Comparison of ENCODE assay signal across 15 cellular contexts in genomic region chr12:108371801-108372344, GRCh38. TPM values are rescaled to one million over a fixed set of nuclear protein-coding genes. Genes with fewer than 3 reads are reported as not detected.
DNase-seq lines count a peak whose midpoint lies in the region; ATAC-seq and TF ChIP-seq lines count a peak whose summit lies in the region.
"Had no signal": no experiment of that assay in that cellular context is flagged by ENCODE, and none has a peak within 500 bp of the region (broad histone marks: within the 10 kb centered on the region; RNA-seq: fewer than 3 reads in every experiment).

No MANE protein-coding gene starts in this region.

- no peak overlapping the region for H3K4me3 Mint-ChIP-seq in progenitor cell of endocrine pancreas (ENCODE audit: low read depth)

- no peak overlapping the region for H3K4me2 ChIP-seq in IMR-90 (ENCODE audit: low read depth, low read length)

- H2AK5ac ChIP-seq in IMR-90 (ENCODE audit: low read depth, low read length): no peak overlapping the region

- H3K79me1 ChIP-seq in IMR-90 (ENCODE audit: low read depth in 1 of 2, low read length in 2 of 2): no peaks in the 10 kb centered on the region

- no peaks in the 10 kb centered on the region for H3K4me1 ChIP-seq in IMR-90 (ENCODE audit: control insufficient read depth, insufficient read depth, low read length)
- H3K4me1 ChIP-seq in esophagus squamous epithelium: peaks cover 0 to 6% (median 5%) of the 10 kb centered on the region in 3 donors

- H3K27ac ChIP-seq in IMR-90 (ENCODE audit: insufficient read depth, low read length): no peak overlapping the region
- no peak overlapping the region for H3K27ac ChIP-seq in esophagus squamous epithelium
- H3K27ac ChIP-seq: HL-60, ovary had no signal

- H3K4me1 Mint-ChIP-seq in progenitor cell of endocrine pancreas (ENCODE audit: low read depth): no peaks in the 10 kb centered on the region

- WGBS in IMR-90 (ENCODE audit: extremely low coverage in 2 of 2, insufficient read length in 1 of 2), 2 experiments: 11% methylated on average over 3 of the region's 6 CpGs; no CpG with 5 or more reads in 1 of the 2 experiments
- WGBS in esophagus squamous epithelium, 2 donors: 30 to 53% methylated on average over 6 of the region's 6 CpGs

- H2BK5ac ChIP-seq in IMR-90 (ENCODE audit: low read depth, low read length, poor library complexity, severe bottlenecking): no peak overlapping the region

- H3K18ac ChIP-seq in IMR-90 (ENCODE audit: low read depth, low read length): no peak overlapping the region

- no peak overlapping the region for H2BK15ac ChIP-seq in IMR-90 (ENCODE audit: low read depth, low read length)

- no peaks in the 10 kb centered on the region for H3K9me1 ChIP-seq in IMR-90 (ENCODE audit: insufficient read depth, low read length)

- H3K27me3 ChIP-seq in IMR-90 (ENCODE audit: control insufficient read depth, insufficient read depth, low read length) (no peaks in the 10 kb centered on the region), esophagus squamous epithelium (no peaks in the 10 kb centered on the region)
- H3K27me3 ChIP-seq: ovary had no signal

- no peak overlapping the region for H3K9ac ChIP-seq in IMR-90 (ENCODE audit: low read depth, low read length)

- TF ChIP-seq POLR2A in IMR-90 (IDR thresholded peaks at IDR 0.05; ENCODE audit: low read depth, low read length) (no peak), esophagus squamous epithelium (IDR thresholded peaks at IDR 0.05) (no peak)

- H3K27ac Mint-ChIP-seq in progenitor cell of endocrine pancreas: no peak overlapping the region

- H2AFZ ChIP-seq in IMR-90 (replicated peaks; ENCODE audit: low read length, poor library complexity): no peak overlapping the region

- H3K56ac ChIP-seq in IMR-90 (ENCODE audit: extremely low read depth, insufficient read depth, low read length): no peak overlapping the region

- no peaks in the 10 kb centered on the region for H4K20me1 ChIP-seq in IMR-90 (ENCODE audit: insufficient read depth, low read length)

- no peak overlapping the region for H2BK20ac ChIP-seq in IMR-90 (ENCODE audit: low read depth, low read length)

- intact Hi-C loops in IMR-90 (cut with micrococcal nuclease) (no loop called here), esophagus squamous epithelium (cut with DNase I) (no loop called here)

- no peaks in the 10 kb centered on the region for H3K36me3 Mint-ChIP-seq in progenitor cell of endocrine pancreas (ENCODE audit: insufficient read depth)

- BruUV-seq in IMR-90 (replicated peaks; lab: Mats Ljungman, UMichigan): no TSS peak

- no peak for TF ChIP-seq CTCF in AG09319 (IDR thresholded peaks at IDR 0.05; ENCODE audit: low read depth, low read length)
- TF ChIP-seq CTCF in IMR-90 (conservative IDR thresholded peaks at IDR 0.05; ENCODE audit: low read depth, low read length): no peak
- no peak for TF ChIP-seq CTCF in astrocyte of the spinal cord (IDR thresholded peaks at IDR 0.05; ENCODE audit: low read depth, low read length)
- TF ChIP-seq CTCF in progenitor cell of endocrine pancreas (IDR thresholded peaks at IDR 0.05; ENCODE audit: unreplicated experiment): no peak
- no peak for TF ChIP-seq CTCF in esophagus squamous epithelium (IDR thresholded peaks at IDR 0.05)

- no peak overlapping the region for H4K8ac ChIP-seq in IMR-90 (ENCODE audit: low read depth in 2 of 2, low read length in 2 of 2)

- H3K36me3 ChIP-seq in IMR-90 (ENCODE audit: control insufficient read depth, insufficient read depth, low read length): no peaks in the 10 kb centered on the region
- no peaks in the 10 kb centered on the region for H3K36me3 ChIP-seq in esophagus squamous epithelium
- H3K36me3 ChIP-seq: ovary had no signal

- H3K27me3 Mint-ChIP-seq in progenitor cell of endocrine pancreas: no peaks in the 10 kb centered on the region

- H3K4ac ChIP-seq in IMR-90 (ENCODE audit: low read depth, low read length): no peak overlapping the region

- no peak overlapping the region for H4K5ac ChIP-seq in IMR-90 (ENCODE audit: low read depth, low read length)

- peak; percentile 69 for DNase-seq in AG09319 (ENCODE audit: extremely low read depth, low read depth)
- peak; percentile 47 for DNase-seq in IMR-90
- DNase-seq in astrocyte of the spinal cord (ENCODE audit: low read depth, low spot score): peak; percentile 45
- DNase-seq in kidney glomerular epithelial cell (lab: John Stamatoyannopoulos, UW): peak; percentile 60
- no peak for DNase-seq in DMS79 treated with DMSO at 0.1 percent for 48 hours (lab: John Stamatoyannopoulos, UW)
- DNase-seq in progenitor cell of endocrine pancreas (ENCODE audit: low spot score, unreplicated experiment): no peak
- no peak for DNase-seq in esophagus squamous epithelium (lab: John Stamatoyannopoulos, UW)
- DNase-seq: activated CD4-positive, alpha-beta T cell treated with anti-CD3 and anti-CD28 coated beads for 48 hours; C1 segment of cervical spinal cord; central memory CD4-positive, alpha-beta T cell; stimulated activated CD4-positive, alpha-beta T cell treated with anti-CD3 and anti-CD28 coated beads, Interleukin-2, amount 100 ng/mL, for 48 hours; stimulated activated naive CD4-positive, alpha-beta T cell had no signal

- no peak overlapping the region for H2AK9ac ChIP-seq in IMR-90 (replicated peaks; ENCODE audit: low read depth, low read length, poor library complexity)

- in situ Hi-C loops in IMR-90 (cut with MboI; ENCODE audit: low sequenced_read_pairs): no loop called here
- in situ Hi-C loops in astrocyte of the spinal cord (cut with HindIII; ENCODE audit: low sequenced_read_pairs): no loop called here

- CTCF ChIA-PET in IMR-90 (lab: Yijun Ruan, JAX): no interaction called here

- no peak overlapping the region for H4K91ac ChIP-seq in IMR-90 (ENCODE audit: insufficient read depth, low read depth, low read length)

- no peak overlapping the region for H3K4me3 ChIP-seq in IMR-90 (ENCODE audit: insufficient read depth, low read depth, low read length)
- H3K4me3 ChIP-seq in astrocyte of the spinal cord (ENCODE audit: low read depth, low read length): no peak overlapping the region
- no peak overlapping the region for H3K4me3 ChIP-seq in esophagus squamous epithelium
- H3K4me3 ChIP-seq: ovary had no signal

- no peak overlapping the region for H3K14ac ChIP-seq in IMR-90 (replicated peaks; ENCODE audit: low read depth, low read length)

- POLR2A ChIA-PET in IMR-90 (lab: Charles Lee; ENCODE audit: unreplicated experiment): no interaction called here

- dilution Hi-C loops in IMR-90 (cut with HindIII; ENCODE audit: low sequenced_read_pairs, unreplicated experiment): no loop called here

- no peak for TF ChIP-seq RAD21 in IMR-90 (IDR thresholded peaks at IDR 0.05; ENCODE audit: low read length)

- no peak overlapping the region for H3K23ac ChIP-seq in IMR-90 (ENCODE audit: low read depth, low read length)

- H2BK120ac ChIP-seq in IMR-90 (ENCODE audit: low read depth, low read length): no peak overlapping the region

- H3K9me3 Mint-ChIP-seq in progenitor cell of endocrine pancreas (ENCODE audit: low read depth): peaks cover 10% of the 10 kb centered on the region

- peak; percentile 44; the same call in 1 of the 2 replicates for ATAC-seq in IMR-90 (ENCODE audit: low read depth)
- ATAC-seq in GM18873 (IDR thresholded peaks at IDR 0.05; ENCODE audit: low FRiP score, unreplicated experiment): no peak

- H3K9me3 ChIP-seq in IMR-90 (ENCODE audit: control insufficient read depth, insufficient read depth, low read length) (peaks cover 3% of the 10 kb centered on the region; the same call in 1 of the 2 replicates), esophagus squamous epithelium (peaks cover 0 to 19% (median 10%) of the 10 kb centered on the region in 3 donors)
- H3K9me3 ChIP-seq: ovary had no signal

TF ChIP-seq in IMR-90, 13 proteins besides CTCF, POLR2A, EP300 and RAD21:
- no peak for TF ChIP-seq BHLHE40 (IDR thresholded peaks at IDR 0.05; ENCODE audit: low read depth, low read length)
- TF ChIP-seq USF2 (IDR thresholded peaks at IDR 0.05; ENCODE audit: low read depth, low read length): no peak
- no peak for TF ChIP-seq CHD1 (IDR thresholded peaks at IDR 0.05; ENCODE audit: low read depth, low read length)
- no peak for TF ChIP-seq RFX5 (IDR thresholded peaks at IDR 0.05; ENCODE audit: low read depth, low read length)
- peak; percentile 63 for TF ChIP-seq CEBPB (IDR thresholded peaks at IDR 0.05; ENCODE audit: low read depth, low read length)
- no peak for TF ChIP-seq NFE2L2 (IDR thresholded peaks at IDR 0.05; ENCODE audit: low read depth, low read length)
- TF ChIP-seq ELK1 (IDR thresholded peaks at IDR 0.05; ENCODE audit: borderline replicate concordance, low read depth, low read length): no peak

RNA-seq across cellular contexts. Expression of gene CMKLR1, which starts 32.8 kb away (rescaled TPM):
- total RNA-seq in IMR-90 (2012; rRNA removed) (not detected in 2 replicates), progenitor cell of endocrine pancreas (not detected in 2 replicates), esophagus squamous epithelium (1 to 10 TPM in 2 of 4 donors, under 1 TPM in 2; 0.19 to 5.7 (median 2.5) TPM)
- not detected in 2 replicates for polyA plus RNA-seq in IMR-90 (2012; rRNA removed)
- polyA plus RNA-seq in IMR-90 (2012; cell fraction: cytosol; rRNA removed): not detected in 2 replicates
- not detected in 2 replicates for polyA plus RNA-seq in IMR-90 (2012; cell fraction: nucleus; rRNA removed; ENCODE audit: low replicate concordance)

Comparison
In these comparisons a context has a peak if more than half of its experiments do, and no peak if none do; other contexts are left out.
1. DNase-seq: peak in AG09319 (single experiment), IMR-90 (single experiment), astrocyte of the spinal cord (single experiment) and kidney glomerular epithelial cell (single experiment); none in DMS79 treated with DMSO at 0.1 percent for 48 hours (single experiment), progenitor cell of endocrine pancreas (single experiment) and esophagus squamous epithelium (single experiment).